27 cellular contexts compared by ENCODE assay signal in the genomic region with DNA sequence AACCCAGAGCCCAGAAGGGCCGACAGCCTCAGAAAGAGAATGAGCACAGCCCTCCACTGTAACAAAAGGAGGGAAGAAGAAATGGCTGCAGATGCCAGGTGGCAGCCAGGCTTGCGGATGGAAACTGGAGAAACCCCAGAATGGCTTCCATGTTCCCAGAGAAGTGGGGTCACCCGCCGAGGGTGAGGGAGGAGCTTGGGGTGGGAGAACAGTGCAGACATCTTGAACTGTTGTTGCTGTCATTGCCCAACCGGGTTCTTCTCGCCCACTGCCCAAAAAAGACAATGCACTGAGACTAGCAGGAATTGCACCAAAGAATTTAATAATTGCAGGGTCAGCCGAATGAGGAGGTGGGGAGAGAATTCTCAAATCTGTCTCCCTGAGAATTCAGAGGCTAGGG.
"Had no signal": no experiment of that assay in that cellular context is flagged by ENCODE, and none has a peak within 500 bp of the region (broad histone marks: within the 10 kb centered on the region; RNA-seq: fewer than 3 reads in every experiment).

No MANE protein-coding gene starts in this region.

- DNase-seq: activated CD4-positive, alpha-beta memory T cell treated with anti-CD3 and anti-CD28 coated beads for 36 hours; activated CD4-positive, alpha-beta T cell treated with anti-CD3 and anti-CD28 coated beads for 36 hours; activated CD4-positive, alpha-beta T cell treated with anti-CD3 and anti-CD28 coated beads, Interleukin-2, amount 10 ng/mL, durations not matched to agents 24 days and 14 days; activated CD4-positive, CD25-positive, alpha-beta regulatory T cell; activated CD4-positive, CD25-positive, alpha-beta regulatory T cell treated with anti-CD3 and anti-CD28 coated beads, Interleukin-2, amount 50 U/mL, for 72 hours; activated CD8-positive, alpha-beta memory T cell treated with anti-CD3 and anti-CD28 coated beads, Interleukin-2, amount 50 U/mL, for 4 hours; activated CD8-positive, alpha-beta T cell treated with anti-CD3 and anti-CD28 coated beads, Interleukin-2, amount 10 ng/mL, durations not matched to agents 7 days and 5 days; activated gamma-delta T cell; activated naive CD4-positive, alpha-beta T cell; activated naive CD4-positive, alpha-beta T cell treated with anti-CD3 and anti-CD28 coated beads, Interleukin-2, amount 10 ng/mL, durations not matched to agents 7 days and 5 days; activated naive CD8-positive, alpha-beta T cell treated with anti-CD3 and anti-CD28 coated beads, Interleukin-2, amount 10 ng/mL, durations not matched to agents 7 days and 5 days; activated T-cell treated with anti-CD3 and anti-CD28 coated beads, Interleukin-2, amount 50 U/mL, for 1 hour; activated T-cell treated with anti-CD3 and anti-CD28 coated beads, Interleukin-2, amount 50 U/mL, for 48 hours; effector memory CD4-positive, alpha-beta T cell; erythroblast; foreskin keratinocyte; gastrocnemius medialis; heart right ventricle; T-helper 2 cell had no signal

- ATAC-seq: activated CD4-positive, alpha-beta T cell treated with anti-CD3 and anti-CD28 coated beads for 36 hours; activated CD8-positive, alpha-beta memory T cell treated with anti-CD3 and anti-CD28 coated beads, Interleukin-2, amount 10 ng/mL, durations not matched to agents 7 days and 5 days; activated CD8-positive, alpha-beta T cell treated with anti-CD3 and anti-CD28 coated beads, Interleukin-2, amount 10 ng/mL, durations not matched to agents 7 days and 5 days; activated naive CD4-positive, alpha-beta T cell treated with anti-CD3 and anti-CD28 coated beads, Interleukin-2, amount 50 U/mL, for 72 hours; foreskin keratinocyte; gastrocnemius medialis; heart right ventricle had no signal

- H3K27ac Mint-ChIP-seq: activated CD4-positive, alpha-beta memory T cell treated with anti-CD3 and anti-CD28 coated beads for 36 hours; activated CD4-positive, alpha-beta T cell treated with anti-CD3 and anti-CD28 coated beads for 36 hours; activated CD4-positive, alpha-beta T cell treated with anti-CD3 and anti-CD28 coated beads, Interleukin-2, amount 10 ng/mL, durations not matched to agents 24 days and 14 days; activated CD8-positive, alpha-beta memory T cell treated with anti-CD3 and anti-CD28 coated beads, Interleukin-2, amount 10 ng/mL, durations not matched to agents 7 days and 5 days; activated CD8-positive, alpha-beta T cell treated with anti-CD3 and anti-CD28 coated beads, Interleukin-2, amount 10 ng/mL, durations not matched to agents 7 days and 5 days; activated naive CD4-positive, alpha-beta T cell treated with anti-CD3 and anti-CD28 coated beads, Interleukin-2, amount 10 ng/mL, durations not matched to agents 7 days and 5 days; activated naive CD4-positive, alpha-beta T cell treated with anti-CD3 and anti-CD28 coated beads, Interleukin-2, amount 50 U/mL, for 72 hours; activated naive CD8-positive, alpha-beta T cell treated with anti-CD3 and anti-CD28 coated beads, Interleukin-2, amount 10 ng/mL, durations not matched to agents 7 days and 5 days; activated T-helper 1 cell treated with anti-CD3 and anti-CD28 coated beads, Interleukin-12 subunit alpha, Interleukin-12 subunit beta, Interleukin-2, Interleukin-4 antibody, amounts not matched to agents 30 ng/mL and 10 ng/mL and 1 ng/mL, durations not matched to agents 14 hours and 24 hours and 36 hours; activated T-helper 2 cell treated with anti-CD3 and anti-CD28 coated beads, Interferon-gamma antibody, Interleukin-2, Interleukin-4, amounts not matched to agents 10 μg/mL and 5 μg/mL and 100 μg/mL, durations not matched to agents 14 hours and 24 hours and 36 hours had no signal

- H3K4me1 ChIP-seq: ascending aorta, foreskin keratinocyte had no signal

- H3K27me3 Mint-ChIP-seq: activated CD4-positive, alpha-beta memory T cell treated with anti-CD3 and anti-CD28 coated beads for 36 hours; activated CD4-positive, alpha-beta T cell treated with anti-CD3 and anti-CD28 coated beads for 36 hours; activated CD4-positive, alpha-beta T cell treated with anti-CD3 and anti-CD28 coated beads, Interleukin-2, amount 10 ng/mL, durations not matched to agents 24 days and 14 days; activated CD8-positive, alpha-beta memory T cell treated with anti-CD3 and anti-CD28 coated beads, Interleukin-2, amount 10 ng/mL, durations not matched to agents 7 days and 5 days had no signal

- H3K4me3 ChIP-seq: ascending aorta, esophagus muscularis mucosa, gastrocnemius medialis, heart right ventricle had no signal

- H3K9me3 Mint-ChIP-seq: activated CD4-positive, alpha-beta memory T cell treated with anti-CD3 and anti-CD28 coated beads for 36 hours; activated CD4-positive, alpha-beta T cell treated with anti-CD3 and anti-CD28 coated beads, Interleukin-2, amount 10 ng/mL, durations not matched to agents 24 days and 14 days; activated naive CD4-positive, alpha-beta T cell treated with anti-CD3 and anti-CD28 coated beads, Interleukin-2, amount 10 ng/mL, durations not matched to agents 7 days and 5 days; activated naive CD4-positive, alpha-beta T cell treated with anti-CD3 and anti-CD28 coated beads, Interleukin-2, amount 50 U/mL, for 72 hours; activated naive CD8-positive, alpha-beta T cell treated with anti-CD3 and anti-CD28 coated beads, Interleukin-2, amount 10 ng/mL, durations not matched to agents 7 days and 5 days; activated T-helper 1 cell treated with anti-CD3 and anti-CD28 coated beads, Interleukin-12 subunit alpha, Interleukin-12 subunit beta, Interleukin-2, Interleukin-4 antibody, amounts not matched to agents 30 ng/mL and 10 ng/mL and 1 ng/mL, durations not matched to agents 14 hours and 24 hours and 36 hours; activated T-helper 2 cell treated with anti-CD3 and anti-CD28 coated beads, Interferon-gamma antibody, Interleukin-2, Interleukin-4, amounts not matched to agents 10 μg/mL and 5 μg/mL and 100 μg/mL, durations not matched to agents 14 hours and 24 hours and 36 hours; brain; central memory CD8-positive, alpha-beta T cell had no signal

- H3K36me3 ChIP-seq: ascending aorta, esophagus muscularis mucosa, gastrocnemius medialis, heart right ventricle had no signal

- H3K9me3 ChIP-seq: ascending aorta, esophagus muscularis mucosa, gastrocnemius medialis had no signal

- H3K27ac ChIP-seq: ascending aorta, esophagus muscularis mucosa, foreskin keratinocyte, gastrocnemius medialis, heart right ventricle had no signal

- H3K4me1 Mint-ChIP-seq: activated CD4-positive, alpha-beta T cell treated with anti-CD3 and anti-CD28 coated beads for 36 hours; activated CD4-positive, alpha-beta T cell treated with anti-CD3 and anti-CD28 coated beads, Interleukin-2, amount 10 ng/mL, durations not matched to agents 24 days and 14 days; activated CD8-positive, alpha-beta memory T cell treated with anti-CD3 and anti-CD28 coated beads, Interleukin-2, amount 10 ng/mL, durations not matched to agents 7 days and 5 days; activated naive CD4-positive, alpha-beta T cell treated with anti-CD3 and anti-CD28 coated beads, Interleukin-2, amount 10 ng/mL, durations not matched to agents 7 days and 5 days; activated naive CD8-positive, alpha-beta T cell treated with anti-CD3 and anti-CD28 coated beads, Interleukin-2, amount 10 ng/mL, durations not matched to agents 7 days and 5 days; brain; central memory CD8-positive, alpha-beta T cell had no signal

- H3K4me3 Mint-ChIP-seq: activated CD4-positive, alpha-beta memory T cell treated with anti-CD3 and anti-CD28 coated beads for 36 hours; activated CD4-positive, alpha-beta T cell treated with anti-CD3 and anti-CD28 coated beads for 36 hours; activated CD4-positive, alpha-beta T cell treated with anti-CD3 and anti-CD28 coated beads, Interleukin-2, amount 10 ng/mL, durations not matched to agents 24 days and 14 days; activated CD8-positive, alpha-beta memory T cell treated with anti-CD3 and anti-CD28 coated beads, Interleukin-2, amount 10 ng/mL, durations not matched to agents 7 days and 5 days; activated CD8-positive, alpha-beta T cell treated with anti-CD3 and anti-CD28 coated beads, Interleukin-2, amount 10 ng/mL, durations not matched to agents 7 days and 5 days; activated naive CD4-positive, alpha-beta T cell treated with anti-CD3 and anti-CD28 coated beads, Interleukin-2, amount 10 ng/mL, durations not matched to agents 7 days and 5 days; activated naive CD8-positive, alpha-beta T cell treated with anti-CD3 and anti-CD28 coated beads, Interleukin-2, amount 10 ng/mL, durations not matched to agents 7 days and 5 days; activated T-helper 1 cell treated with anti-CD3 and anti-CD28 coated beads, Interleukin-12 subunit alpha, Interleukin-12 subunit beta, Interleukin-2, Interleukin-4 antibody, amounts not matched to agents 30 ng/mL and 10 ng/mL and 1 ng/mL, durations not matched to agents 14 hours and 24 hours and 36 hours; brain; central memory CD8-positive, alpha-beta T cell had no signal

- H3K27me3 ChIP-seq: ascending aorta, esophagus muscularis mucosa, gastrocnemius medialis had no signal

- H3K36me3 Mint-ChIP-seq: activated CD4-positive, alpha-beta memory T cell treated with anti-CD3 and anti-CD28 coated beads for 36 hours; activated CD8-positive, alpha-beta memory T cell treated with anti-CD3 and anti-CD28 coated beads, Interleukin-2, amount 10 ng/mL, durations not matched to agents 7 days and 5 days; activated naive CD4-positive, alpha-beta T cell treated with anti-CD3 and anti-CD28 coated beads, Interleukin-2, amount 10 ng/mL, durations not matched to agents 7 days and 5 days; activated naive CD4-positive, alpha-beta T cell treated with anti-CD3 and anti-CD28 coated beads, Interleukin-2, amount 50 U/mL, for 72 hours; activated naive CD8-positive, alpha-beta T cell treated with anti-CD3 and anti-CD28 coated beads, Interleukin-2, amount 10 ng/mL, durations not matched to agents 7 days and 5 days; brain had no signal
